ENCODE assay signal across 2 cellular contexts in the genomic region with DNA sequence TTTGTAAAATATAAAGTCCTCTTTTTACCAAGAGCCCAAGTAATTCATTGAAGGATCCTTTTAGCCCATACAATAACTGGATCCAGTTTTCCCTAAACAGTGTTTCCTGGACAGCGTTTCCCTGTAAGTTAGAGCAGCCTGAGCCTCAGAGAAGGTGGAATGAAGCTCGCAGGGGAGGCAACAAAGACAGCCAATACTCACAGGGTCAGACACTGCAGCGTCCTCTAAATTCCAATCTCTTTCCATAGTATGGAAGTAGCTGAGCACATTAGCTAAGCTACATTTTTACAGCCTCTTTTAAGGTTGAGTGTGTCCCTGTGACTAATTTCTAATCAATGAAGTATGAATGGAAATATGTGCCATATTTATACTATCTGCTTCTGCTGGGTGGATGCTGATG.
TF ChIP-seq lines count a peak whose summit lies in the region.

No MANE protein-coding gene starts in this region.

TF ChIP-seq in GM23338, 12 proteins besides CTCF, POLR2A, EP300 and RAD21 (continued from another document):
- TF ChIP-seq, protein P1, sequence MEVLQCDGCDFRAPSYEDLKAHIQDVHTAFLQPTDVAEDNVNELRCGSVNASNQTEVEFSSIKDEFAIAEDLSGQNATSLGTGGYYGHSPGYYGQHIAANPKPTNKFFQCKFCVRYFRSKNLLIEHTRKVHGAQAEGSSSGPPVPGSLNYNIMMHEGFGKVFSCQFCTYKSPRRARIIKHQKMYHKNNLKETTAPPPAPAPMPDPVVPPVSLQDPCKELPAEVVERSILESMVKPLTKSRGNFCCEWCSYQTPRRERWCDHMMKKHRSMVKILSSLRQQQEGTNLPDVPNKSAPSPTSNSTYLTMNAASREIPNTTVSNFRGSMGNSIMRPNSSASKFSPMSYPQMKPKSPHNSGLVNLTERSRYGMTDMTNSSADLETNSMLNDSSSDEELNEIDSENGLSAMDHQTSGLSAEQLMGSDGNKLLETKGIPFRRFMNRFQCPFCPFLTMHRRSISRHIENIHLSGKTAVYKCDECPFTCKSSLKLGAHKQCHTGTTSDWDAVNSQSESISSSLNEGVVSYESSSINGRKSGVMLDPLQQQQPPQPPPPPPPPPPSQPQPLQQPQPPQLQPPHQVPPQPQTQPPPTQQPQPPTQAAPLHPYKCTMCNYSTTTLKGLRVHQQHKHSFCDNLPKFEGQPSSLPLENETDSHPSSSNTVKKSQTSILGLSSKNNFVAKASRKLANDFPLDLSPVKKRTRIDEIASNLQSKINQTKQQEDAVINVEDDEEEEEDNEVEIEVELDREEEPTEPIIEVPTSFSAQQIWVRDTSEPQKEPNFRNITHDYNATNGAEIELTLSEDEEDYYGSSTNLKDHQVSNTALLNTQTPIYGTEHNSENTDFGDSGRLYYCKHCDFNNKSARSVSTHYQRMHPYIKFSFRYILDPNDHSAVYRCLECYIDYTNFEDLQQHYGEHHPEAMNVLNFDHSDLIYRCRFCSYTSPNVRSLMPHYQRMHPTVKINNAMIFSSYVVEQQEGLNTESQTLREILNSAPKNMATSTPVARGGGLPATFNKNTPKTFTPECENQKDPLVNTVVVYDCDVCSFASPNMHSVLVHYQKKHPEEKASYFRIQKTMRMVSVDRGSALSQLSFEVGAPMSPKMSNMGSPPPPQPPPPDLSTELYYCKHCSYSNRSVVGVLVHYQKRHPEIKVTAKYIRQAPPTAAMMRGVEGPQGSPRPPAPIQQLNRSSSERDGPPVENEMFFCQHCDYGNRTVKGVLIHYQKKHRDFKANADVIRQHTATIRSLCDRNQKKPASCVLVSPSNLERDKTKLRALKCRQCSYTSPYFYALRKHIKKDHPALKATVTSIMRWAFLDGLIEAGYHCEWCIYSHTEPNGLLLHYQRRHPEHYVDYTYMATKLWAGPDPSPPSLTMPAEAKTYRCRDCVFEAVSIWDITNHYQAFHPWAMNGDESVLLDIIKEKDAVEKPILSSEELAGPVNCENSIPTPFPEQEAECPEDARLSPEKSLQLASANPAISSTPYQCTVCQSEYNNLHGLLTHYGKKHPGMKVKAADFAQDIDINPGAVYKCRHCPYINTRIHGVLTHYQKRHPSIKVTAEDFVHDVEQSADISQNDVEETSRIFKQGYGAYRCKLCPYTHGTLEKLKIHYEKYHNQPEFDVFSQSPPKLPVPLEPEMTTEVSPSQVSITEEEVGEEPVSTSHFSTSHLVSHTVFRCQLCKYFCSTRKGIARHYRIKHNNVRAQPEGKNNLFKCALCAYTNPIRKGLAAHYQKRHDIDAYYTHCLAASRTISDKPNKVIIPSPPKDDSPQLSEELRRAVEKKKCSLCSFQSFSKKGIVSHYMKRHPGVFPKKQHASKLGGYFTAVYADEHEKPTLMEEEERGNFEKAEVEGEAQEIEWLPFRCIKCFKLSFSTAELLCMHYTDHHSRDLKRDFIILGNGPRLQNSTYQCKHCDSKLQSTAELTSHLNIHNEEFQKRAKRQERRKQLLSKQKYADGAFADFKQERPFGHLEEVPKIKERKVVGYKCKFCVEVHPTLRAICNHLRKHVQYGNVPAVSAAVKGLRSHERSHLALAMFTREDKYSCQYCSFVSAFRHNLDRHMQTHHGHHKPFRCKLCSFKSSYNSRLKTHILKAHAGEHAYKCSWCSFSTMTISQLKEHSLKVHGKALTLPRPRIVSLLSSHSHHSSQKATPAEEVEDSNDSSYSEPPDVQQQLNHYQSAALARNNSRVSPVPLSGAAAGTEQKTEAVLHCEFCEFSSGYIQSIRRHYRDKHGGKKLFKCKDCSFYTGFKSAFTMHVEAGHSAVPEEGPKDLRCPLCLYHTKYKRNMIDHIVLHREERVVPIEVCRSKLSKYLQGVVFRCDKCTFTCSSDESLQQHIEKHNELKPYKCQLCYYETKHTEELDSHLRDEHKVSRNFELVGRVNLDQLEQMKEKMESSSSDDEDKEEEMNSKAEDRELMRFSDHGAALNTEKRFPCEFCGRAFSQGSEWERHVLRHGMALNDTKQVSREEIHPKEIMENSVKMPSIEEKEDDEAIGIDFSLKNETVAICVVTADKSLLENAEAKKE (CRISPR knock-in tag; IDR thresholded peaks at IDR 0.05): no peak
- TF ChIP-seq, protein P2, sequence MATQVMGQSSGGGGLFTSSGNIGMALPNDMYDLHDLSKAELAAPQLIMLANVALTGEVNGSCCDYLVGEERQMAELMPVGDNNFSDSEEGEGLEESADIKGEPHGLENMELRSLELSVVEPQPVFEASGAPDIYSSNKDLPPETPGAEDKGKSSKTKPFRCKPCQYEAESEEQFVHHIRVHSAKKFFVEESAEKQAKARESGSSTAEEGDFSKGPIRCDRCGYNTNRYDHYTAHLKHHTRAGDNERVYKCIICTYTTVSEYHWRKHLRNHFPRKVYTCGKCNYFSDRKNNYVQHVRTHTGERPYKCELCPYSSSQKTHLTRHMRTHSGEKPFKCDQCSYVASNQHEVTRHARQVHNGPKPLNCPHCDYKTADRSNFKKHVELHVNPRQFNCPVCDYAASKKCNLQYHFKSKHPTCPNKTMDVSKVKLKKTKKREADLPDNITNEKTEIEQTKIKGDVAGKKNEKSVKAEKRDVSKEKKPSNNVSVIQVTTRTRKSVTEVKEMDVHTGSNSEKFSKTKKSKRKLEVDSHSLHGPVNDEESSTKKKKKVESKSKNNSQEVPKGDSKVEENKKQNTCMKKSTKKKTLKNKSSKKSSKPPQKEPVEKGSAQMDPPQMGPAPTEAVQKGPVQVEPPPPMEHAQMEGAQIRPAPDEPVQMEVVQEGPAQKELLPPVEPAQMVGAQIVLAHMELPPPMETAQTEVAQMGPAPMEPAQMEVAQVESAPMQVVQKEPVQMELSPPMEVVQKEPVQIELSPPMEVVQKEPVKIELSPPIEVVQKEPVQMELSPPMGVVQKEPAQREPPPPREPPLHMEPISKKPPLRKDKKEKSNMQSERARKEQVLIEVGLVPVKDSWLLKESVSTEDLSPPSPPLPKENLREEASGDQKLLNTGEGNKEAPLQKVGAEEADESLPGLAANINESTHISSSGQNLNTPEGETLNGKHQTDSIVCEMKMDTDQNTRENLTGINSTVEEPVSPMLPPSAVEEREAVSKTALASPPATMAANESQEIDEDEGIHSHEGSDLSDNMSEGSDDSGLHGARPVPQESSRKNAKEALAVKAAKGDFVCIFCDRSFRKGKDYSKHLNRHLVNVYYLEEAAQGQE (IDR thresholded peaks at IDR 0.05; ENCODE audit: unreplicated experiment): no peak

TF ChIP-seq in WTC11, 78 proteins besides CTCF, POLR2A, EP300 and RAD21 (continued from another document):
- TF ChIP-seq, protein P3, sequence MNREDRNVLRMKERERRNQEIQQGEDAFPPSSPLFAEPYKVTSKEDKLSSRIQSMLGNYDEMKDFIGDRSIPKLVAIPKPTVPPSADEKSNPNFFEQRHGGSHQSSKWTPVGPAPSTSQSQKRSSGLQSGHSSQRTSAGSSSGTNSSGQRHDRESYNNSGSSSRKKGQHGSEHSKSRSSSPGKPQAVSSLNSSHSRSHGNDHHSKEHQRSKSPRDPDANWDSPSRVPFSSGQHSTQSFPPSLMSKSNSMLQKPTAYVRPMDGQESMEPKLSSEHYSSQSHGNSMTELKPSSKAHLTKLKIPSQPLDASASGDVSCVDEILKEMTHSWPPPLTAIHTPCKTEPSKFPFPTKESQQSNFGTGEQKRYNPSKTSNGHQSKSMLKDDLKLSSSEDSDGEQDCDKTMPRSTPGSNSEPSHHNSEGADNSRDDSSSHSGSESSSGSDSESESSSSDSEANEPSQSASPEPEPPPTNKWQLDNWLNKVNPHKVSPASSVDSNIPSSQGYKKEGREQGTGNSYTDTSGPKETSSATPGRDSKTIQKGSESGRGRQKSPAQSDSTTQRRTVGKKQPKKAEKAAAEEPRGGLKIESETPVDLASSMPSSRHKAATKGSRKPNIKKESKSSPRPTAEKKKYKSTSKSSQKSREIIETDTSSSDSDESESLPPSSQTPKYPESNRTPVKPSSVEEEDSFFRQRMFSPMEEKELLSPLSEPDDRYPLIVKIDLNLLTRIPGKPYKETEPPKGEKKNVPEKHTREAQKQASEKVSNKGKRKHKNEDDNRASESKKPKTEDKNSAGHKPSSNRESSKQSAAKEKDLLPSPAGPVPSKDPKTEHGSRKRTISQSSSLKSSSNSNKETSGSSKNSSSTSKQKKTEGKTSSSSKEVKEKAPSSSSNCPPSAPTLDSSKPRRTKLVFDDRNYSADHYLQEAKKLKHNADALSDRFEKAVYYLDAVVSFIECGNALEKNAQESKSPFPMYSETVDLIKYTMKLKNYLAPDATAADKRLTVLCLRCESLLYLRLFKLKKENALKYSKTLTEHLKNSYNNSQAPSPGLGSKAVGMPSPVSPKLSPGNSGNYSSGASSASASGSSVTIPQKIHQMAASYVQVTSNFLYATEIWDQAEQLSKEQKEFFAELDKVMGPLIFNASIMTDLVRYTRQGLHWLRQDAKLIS (CRISPR knock-in tag; IDR thresholded peaks at IDR 0.05; ENCODE audit: borderline replicate concordance): no peak
- no peak for TF ChIP-seq ATF3 (CRISPR knock-in tag; conservative IDR thresholded peaks at IDR 0.05)
TF ChIP-seq in WTC11: peak in this region for 0.
